In genomic region chr2:190157613-190158528, GRCh38 we compare ENCODE assay signal across 8 cellular contexts.
DNase-seq lines count a peak whose midpoint lies in the region; ATAC-seq, FAIRE-seq and TF ChIP-seq lines count a peak whose summit lies in the region.
"Not testable (repeated sequence)": the region's sequence is repeated elsewhere in the genome, so short reads cannot be mapped to it uniquely, and the experiment has no call there.

No MANE protein-coding gene starts in this region.

- not testable (repeated sequence) for H3K4me1 Mint-ChIP-seq in stimulated activated memory B cell treated with anti-CD40 and anti-IgM and Interleukin-4, amounts not matched to agents 10 μg/mL and 1 μg/mL and 100 μg/mL, for 72 hours

- peak overlapping the region; percentile 1 for H3K27ac Mint-ChIP-seq in stimulated activated memory B cell treated with anti-CD40 and anti-IgM and Interleukin-4, amounts not matched to agents 10 μg/mL and 1 μg/mL and 100 μg/mL, for 72 hours

- H3K4me3 Mint-ChIP-seq in stimulated activated memory B cell treated with anti-CD40 and anti-IgM and Interleukin-4, amounts not matched to agents 10 μg/mL and 1 μg/mL and 100 μg/mL, for 72 hours: not testable (repeated sequence)

- peak; percentile 52 for ATAC-seq in GM18909 (IDR thresholded peaks at IDR 0.05; ENCODE audit: poor library complexity, unreplicated experiment)
- ATAC-seq in GM21447 (IDR thresholded peaks at IDR 0.05; ENCODE audit: unreplicated experiment): peak; percentile 48
- peak; percentile 42 for ATAC-seq in HG02798 (IDR thresholded peaks at IDR 0.05; ENCODE audit: poor library complexity, unreplicated experiment)
- ATAC-seq in HG03432 (IDR thresholded peaks at IDR 0.05; ENCODE audit: unreplicated experiment): peak; percentile 56
- not testable (repeated sequence) for ATAC-seq in stimulated activated memory B cell treated with anti-CD40 and anti-IgM and Interleukin-4, amounts not matched to agents 10 μg/mL and 1 μg/mL and 100 μg/mL, for 72 hours

- TF ChIP-seq POLR2A in GM12891 (IDR thresholded peaks at IDR 0.05; ENCODE audit: low read depth, low read length): not testable (repeated sequence)

- FAIRE-seq in GM12891 (lab: Jason Lieb, UNC): peak; percentile 33

- H3K9me3 Mint-ChIP-seq in stimulated activated memory B cell treated with anti-CD40 and anti-IgM and Interleukin-4, amounts not matched to agents 10 μg/mL and 1 μg/mL and 100 μg/mL, for 72 hours: not testable (repeated sequence)

- DNase-seq in GM12891 (ENCODE audit: insufficient read length, low spot score): not testable (repeated sequence)
- DNase-seq in NAMALWA (ENCODE audit: low spot score): peak; percentile 36
- DNase-seq in kidney glomerular epithelial cell (lab: John Stamatoyannopoulos, UW): peak; percentile 12

- H3K27me3 Mint-ChIP-seq in stimulated activated memory B cell treated with anti-CD40 and anti-IgM and Interleukin-4, amounts not matched to agents 10 μg/mL and 1 μg/mL and 100 μg/mL, for 72 hours: not testable (repeated sequence)

- not testable (repeated sequence) for H3K36me3 Mint-ChIP-seq in stimulated activated memory B cell treated with anti-CD40 and anti-IgM and Interleukin-4, amounts not matched to agents 10 μg/mL and 1 μg/mL and 100 μg/mL, for 72 hours

TF ChIP-seq in GM12891, 5 proteins besides CTCF, POLR2A, EP300 and RAD21:
- peak; percentile 74 for TF ChIP-seq SPI1 (IDR thresholded peaks at IDR 0.05; ENCODE audit: low read depth, low read length)
